ENCODE assay signal across 1 cellular context in genomic region chr11:100980156-100980555, GRCh38.
TF ChIP-seq lines count a peak whose summit lies in the region.

No MANE protein-coding gene starts in this region.

TF ChIP-seq in SK-N-SH, 30 proteins besides CTCF, POLR2A, EP300 and RAD21 (continued from another document):
- TF ChIP-seq ZBTB33 (IDR thresholded peaks at IDR 0.05; ENCODE audit: borderline replicate concordance, low read depth) (no peak), GABPA (IDR thresholded peaks at IDR 0.05; ENCODE audit: low read depth) (no peak), TAF1 (IDR thresholded peaks at IDR 0.05; ENCODE audit: borderline replicate concordance, low read depth, low read length) (no peak), YY1 (IDR thresholded peaks at IDR 0.05; ENCODE audit: low read depth) (no peak), FOXM1 (IDR thresholded peaks at IDR 0.05; ENCODE audit: low read depth) (no peak), PBX3 (IDR thresholded peaks at IDR 0.05) (no peak), MXI1 (IDR thresholded peaks at IDR 0.05; ENCODE audit: low read depth, low read length) (no peak), FOSL2 (IDR thresholded peaks at IDR 0.05; ENCODE audit: borderline replicate concordance, low read depth) (no peak)
